In the genomic region with DNA sequence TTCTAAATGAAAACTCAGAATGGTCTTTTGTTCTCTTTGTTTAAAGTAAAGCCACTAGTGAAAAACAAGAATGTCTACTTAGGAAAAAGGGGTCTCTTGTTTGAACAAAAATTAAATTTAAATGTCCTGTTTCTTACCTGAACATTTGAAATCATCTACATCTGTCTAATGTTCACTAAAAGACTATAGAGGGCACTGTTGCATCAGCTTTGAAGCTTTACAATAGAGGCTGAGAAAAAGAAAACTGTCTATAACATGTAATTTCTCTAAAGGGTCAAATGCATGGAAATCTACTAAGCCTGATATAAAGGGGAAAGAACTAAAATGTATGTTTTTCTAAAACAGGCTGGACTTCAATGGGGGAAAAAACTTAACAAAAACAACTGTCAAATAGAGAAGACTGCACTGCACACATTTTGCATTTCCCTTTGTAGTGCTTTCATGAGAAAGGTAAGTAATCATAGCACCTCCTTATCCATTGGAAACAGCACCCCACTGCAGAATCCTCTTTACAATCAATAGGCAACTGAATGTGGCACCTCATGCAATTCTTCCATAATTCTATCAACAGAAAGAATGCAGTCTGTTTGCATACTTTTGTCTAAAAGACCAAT, we compare ENCODE assay signal across 8 cellular contexts. TPM values are rescaled to one million over a fixed set of nuclear protein-coding genes. Genes with fewer than 3 reads are reported as not detected.
DNase-seq lines count a peak whose midpoint lies in the region; ATAC-seq, FAIRE-seq and TF ChIP-seq lines count a peak whose summit lies in the region.

No MANE protein-coding gene starts in this region.

- H3K9me3 ChIP-seq in OCI-LY1 (ENCODE audit: low read length) (no peaks in the 10 kb centered on the region), endodermal cell (ENCODE audit: control insufficient read depth, low read length) (no peaks in the 10 kb centered on the region)

- POLR2A ChIA-PET in naive thymus-derived CD8-positive, alpha-beta T cell (lab: Charles Lee), result no interaction called here

- H3K4me1 Mint-ChIP-seq in endodermal cell, result peaks cover 24% of the 10 kb centered on the region
- H3K4me1 Mint-ChIP-seq in naive thymus-derived CD8-positive, alpha-beta T cell, result peaks cover 0 to 4% (median 0%) of the 10 kb centered on the region in 4 donors

- no peaks in the 10 kb centered on the region for H3F3A ChIP-seq in OCI-LY1 (ENCODE audit: insufficient read depth, low read length)

- no peaks in the 10 kb centered on the region for H3K9me3 Mint-ChIP-seq in endodermal cell
- no peaks in the 10 kb centered on the region for H3K9me3 Mint-ChIP-seq in naive thymus-derived CD8-positive, alpha-beta T cell

- ATAC-seq in GM18520 (IDR thresholded peaks at IDR 0.05; ENCODE audit: unreplicated experiment) (peak; percentile 49), HG03575 (IDR thresholded peaks at IDR 0.05; ENCODE audit: extremely low read depth, insufficient number of reproducible peaks, low FRiP score, unreplicated experiment) (peak; percentile 51), GM21717 (IDR thresholded peaks at IDR 0.05; ENCODE audit: unreplicated experiment) (no peak)
- ATAC-seq in naive thymus-derived CD8-positive, alpha-beta T cell, result peak; percentile 56 to 61

- no peaks in the 10 kb centered on the region for H4K20me1 ChIP-seq in OCI-LY1 (ENCODE audit: insufficient read depth, low read length)

- TF ChIP-seq POLR2A in GM12892 (IDR thresholded peaks at IDR 0.05; ENCODE audit: low read depth, low read length), result no peak

- H3K9me2 ChIP-seq in OCI-LY1 (ENCODE audit: low read depth, low read length), result no peaks in the 10 kb centered on the region

- H3K9ac ChIP-seq in OCI-LY1 (ENCODE audit: low read length) (no peak overlapping the region), endodermal cell (ENCODE audit: extremely low read depth, low read length, poor library complexity, severe bottlenecking) (no peak overlapping the region)

- no peaks in the 10 kb centered on the region for H3K4me1 ChIP-seq in OCI-LY1 (ENCODE audit: insufficient read depth, low read length, severe bottlenecking)
- no peaks in the 10 kb centered on the region for H3K4me1 ChIP-seq in endodermal cell (ENCODE audit: control insufficient read depth, insufficient read depth, low read length)

- peak; percentile 76 for TF ChIP-seq CTCF in OCI-LY1 (IDR thresholded peaks at IDR 0.05; ENCODE audit: low read length)
- peak; percentile 85 for TF ChIP-seq CTCF in endodermal cell (conservative IDR thresholded peaks at IDR 0.05)

- H3K27me3 Mint-ChIP-seq in endodermal cell (ENCODE audit: insufficient read depth), result no peaks in the 10 kb centered on the region
- no peaks in the 10 kb centered on the region for H3K27me3 Mint-ChIP-seq in naive thymus-derived CD8-positive, alpha-beta T cell

- DNase-seq in AML-193 (lab: John Stamatoyannopoulos, UW) (peak; percentile 55 to 63), endodermal cell (no peak), GM12892 (ENCODE audit: insufficient read length) (no peak)
- peak in 5 of 10 donors; percentile 6 to 47 (median 41) for DNase-seq in naive thymus-derived CD8-positive, alpha-beta T cell

- H3K27me3 ChIP-seq in OCI-LY1 (ENCODE audit: insufficient read depth, low read length) (no peaks in the 10 kb centered on the region), endodermal cell (ENCODE audit: control insufficient read depth, insufficient read depth, low read length, poor library complexity, severe bottlenecking) (no peaks in the 10 kb centered on the region)

- no peak overlapping the region for H3K4me3 ChIP-seq in OCI-LY1 (ENCODE audit: low read depth, low read length, poor library complexity, severe bottlenecking)
- H3K4me3 ChIP-seq in endodermal cell (ENCODE audit: low read length), result no peak overlapping the region

- no peak overlapping the region for H3K27ac Mint-ChIP-seq in endodermal cell
- H3K27ac Mint-ChIP-seq in naive thymus-derived CD8-positive, alpha-beta T cell, result no peak overlapping the region

- H3K4me3 Mint-ChIP-seq in endodermal cell, result no peak overlapping the region
- no peak overlapping the region for H3K4me3 Mint-ChIP-seq in naive thymus-derived CD8-positive, alpha-beta T cell

- H2AFZ ChIP-seq in OCI-LY1 (ENCODE audit: low read length), result no peak overlapping the region

- H3K4me2 ChIP-seq in OCI-LY1 (ENCODE audit: low read length), result no peak overlapping the region

- peaks cover 2% of the 10 kb centered on the region for H3K36me3 Mint-ChIP-seq in endodermal cell (ENCODE audit: low read depth)
- peaks cover 0 to 11% (median 3%) of the 10 kb centered on the region in 3 donors for H3K36me3 Mint-ChIP-seq in naive thymus-derived CD8-positive, alpha-beta T cell

- H3K36me3 ChIP-seq in OCI-LY1 (ENCODE audit: insufficient read depth, low read length), result no peaks in the 10 kb centered on the region
- H3K36me3 ChIP-seq in endodermal cell (ENCODE audit: control insufficient read depth, insufficient read depth, low read length), result no peaks in the 10 kb centered on the region

- no peak overlapping the region for H3K27ac ChIP-seq in OCI-LY1 (ENCODE audit: low read depth, low read length, poor library complexity, severe bottlenecking)
- no peak overlapping the region for H3K27ac ChIP-seq in endodermal cell (ENCODE audit: low read depth, low read length)

- FAIRE-seq in GM12892 (lab: Jason Lieb, UNC), result no peak

- H3K79me2 ChIP-seq in OCI-LY1 (ENCODE audit: insufficient read depth, low read length), result no peaks in the 10 kb centered on the region

RNA-seq across cellular contexts. Expression of a gene that starts 26.3 kb away (rescaled TPM):
- 10 to 100 TPM; 29.8 to 35.6 TPM for total RNA-seq in endodermal cell
- polyA plus RNA-seq in endodermal cell (2013, experiment 1 of 2), result 16.3 TPM
- 13.2 TPM for polyA plus RNA-seq in endodermal cell (2013, experiment 2 of 2)
- total RNA-seq in naive thymus-derived CD8-positive, alpha-beta T cell, result 10 to 100 TPM; 11.7 to 14.8 TPM
- polyA plus RNA-seq in naive thymus-derived CD8-positive, alpha-beta T cell, result 10 to 100 TPM; 16.9 to 26.9 (median 22.1) TPM
- polyA plus RNA-seq in GM12892 (2012; ENCODE audit: missing spikeins), result 21.2 TPM

Comparison
In these comparisons a context has a peak if more than half of its experiments do, and no peak if none do; other contexts are left out.
1. DNase-seq: peak in AML-193 (2 of 2); none in endodermal cell (single experiment) and GM12892 (single experiment).